In genomic region chr2:25335971-25336370, GRCh38 we compare ENCODE assay signal across 23 cellular contexts. TPM values are rescaled to one million over a fixed set of nuclear protein-coding genes. Genes with fewer than 3 reads are reported as not detected.
DNase-seq lines count a peak whose midpoint lies in the region; ATAC-seq, FAIRE-seq and TF ChIP-seq lines count a peak whose summit lies in the region.
"Had no signal": no experiment of that assay in that cellular context is flagged by ENCODE, and none has a peak within 500 bp of the region (broad histone marks: within the 10 kb centered on the region; RNA-seq: fewer than 3 reads in every experiment).

No MANE protein-coding gene starts in this region.

- H4K20me1 ChIP-seq in BLaER1 treated with 17β-estradiol and CSF1 and Interleukin-3, amounts not matched to agents 10 nM and 100 nM: peaks cover 83 to 96% (median 94%) of the 10 kb centered on the region in 11 experiments

- no peak for TF ChIP-seq CTCF in gastrocnemius medialis (IDR thresholded peaks at IDR 0.05 in 4 of 5, conservative IDR thresholded peaks at IDR 0.05 in 1 of 5)
- TF ChIP-seq CTCF in kidney (IDR thresholded peaks at IDR 0.05; ENCODE audit: borderline replicate concordance, extremely low read depth, insufficient read depth): no peak

- H3K4me1 Mint-ChIP-seq in CD4-positive, alpha-beta memory T cell: peaks cover 53 to 88% (median 71%) of the 10 kb centered on the region in 4 donors

- CTCF ChIA-PET in CD4-positive, alpha-beta memory T cell (lab: Charles Lee; ENCODE audit: partially characterized antibody): interaction anchor here (1.2 to 6.2 kb wide), 3 partner anchors 13 to 60 kb away, joined by 3 to 28 read pairs (median 7); no protein-coding TSS in a partner anchor

- peak overlapping the region in 3 of 11 experiments; percentile 11 to 38 (median 30); a peak in 2 of 22 replicates for H3K9ac ChIP-seq in BLaER1 treated with 17β-estradiol and CSF1 and Interleukin-3, amounts not matched to agents 10 nM and 100 nM
- no peak overlapping the region for H3K9ac ChIP-seq in kidney (ENCODE audit: low read length in 2 of 2)

- H3K27me3 ChIP-seq in BLaER1 treated with 17β-estradiol and CSF1 and Interleukin-3, amounts not matched to agents 10 nM and 100 nM: no peaks in the 10 kb centered on the region
- no peaks in the 10 kb centered on the region for H3K27me3 ChIP-seq in CD4-positive, alpha-beta memory T cell (ENCODE audit: insufficient read depth, low read length)
- H3K27me3 ChIP-seq in gastrocnemius medialis: no peaks in the 10 kb centered on the region
- H3K27me3 ChIP-seq: body of pancreas, MG63, transverse colon had no signal

- POLR2A ChIA-PET in CD4-positive, alpha-beta memory T cell (lab: Charles Lee; ENCODE audit: partially characterized antibody): interaction anchor here (1.6 to 4.8 kb wide), 6 partner anchors 13 to 60 kb away, joined by 5 to 21 read pairs (median 12); no protein-coding TSS in a partner anchor

- H3K27ac Mint-ChIP-seq in CD4-positive, alpha-beta memory T cell: peak overlapping the region in 6 of 7 donors; percentile 15 to 87 (median 48)

- no peak for TF ChIP-seq POLR2A in gastrocnemius medialis (IDR thresholded peaks at IDR 0.05)

- intact Hi-C loops in CD4-positive, alpha-beta memory T cell (cut with micrococcal nuclease): no loop called here
- intact Hi-C loops in gastrocnemius medialis (cut with DNase I; ENCODE audit: low total_unique reads): loop anchor here (2.0 kb wide), 1 partner anchor 19 kb away; no protein-coding TSS in a partner anchor
- intact Hi-C loops in kidney (cut with DNase I): no loop called here

- H3K36me3 Mint-ChIP-seq in CD4-positive, alpha-beta memory T cell: peaks cover 4 to 13% of the 10 kb centered on the region in 2 donors
- H3K36me3 Mint-ChIP-seq: WTC11 had no signal

- H3K4me1 ChIP-seq in BLaER1 treated with 17β-estradiol and CSF1 and Interleukin-3, amounts not matched to agents 10 nM and 100 nM: peaks cover 75 to 89% (median 83%) of the 10 kb centered on the region in 10 experiments
- H3K4me1 ChIP-seq in CD4-positive, alpha-beta memory T cell (ENCODE audit: insufficient read depth, low read length): peaks cover 70% of the 10 kb centered on the region
- H3K4me1 ChIP-seq in gastrocnemius medialis: peaks cover 84 to 91% of the 10 kb centered on the region in 2 donors
- H3K4me1 ChIP-seq in kidney (ENCODE audit: control insufficient read depth in 1 of 2, insufficient read depth in 1 of 2, low read depth in 1 of 2, low read length in 2 of 2): peaks cover 0 to 33% of the 10 kb centered on the region in 2 donors

- no peaks in the 10 kb centered on the region for H3K9me3 ChIP-seq in BLaER1 treated with 17β-estradiol and CSF1 and Interleukin-3, amounts not matched to agents 10 nM and 100 nM (replicated peaks in 1 of 11)
- no peaks in the 10 kb centered on the region for H3K9me3 ChIP-seq in CD4-positive, alpha-beta memory T cell (ENCODE audit: control insufficient read depth in 1 of 2, low read length in 2 of 2)
- H3K9me3 ChIP-seq in gastrocnemius medialis (no peaks in the 10 kb centered on the region), kidney (ENCODE audit: control insufficient read depth in 1 of 2, low read length in 2 of 2) (no peaks in the 10 kb centered on the region)
- H3K9me3 ChIP-seq: body of pancreas, MG63, transverse colon had no signal

- H3K9me3 Mint-ChIP-seq in CD4-positive, alpha-beta memory T cell: no peaks in the 10 kb centered on the region
- H3K9me3 Mint-ChIP-seq: H9, WTC11 had no signal

- H3K27ac ChIP-seq in BLaER1 treated with 17β-estradiol and CSF1 and Interleukin-3, amounts not matched to agents 10 nM and 100 nM: no peak overlapping the region
- no peak overlapping the region for H3K27ac ChIP-seq in CD4-positive, alpha-beta memory T cell (ENCODE audit: low read depth, low read length)
- H3K27ac ChIP-seq in gastrocnemius medialis: peak overlapping the region; percentile 70 to 98 (median 85)
- no peak overlapping the region for H3K27ac ChIP-seq in kidney (ENCODE audit: low read depth in 2 of 2, low read length in 2 of 2)
- H3K27ac ChIP-seq: body of pancreas, transverse colon had no signal

- in situ Hi-C loops in gastrocnemius medialis (cut with MboI; ENCODE audit: low sequenced_read_pairs in 4 of 4): no loop called here

- no peaks in the 10 kb centered on the region for H3K27me3 Mint-ChIP-seq in CD4-positive, alpha-beta memory T cell

- FAIRE-seq in kidney (lab: Jason Lieb, UNC): no peak

- ATAC-seq in gastrocnemius medialis: no peak
- ATAC-seq: body of pancreas; stimulated activated naive CD8-positive, alpha-beta T cell treated with anti-CD3 and anti-CD28 coated beads, Interleukin-15, Interleukin-2, amounts not matched to agents 100 U/mL and 50 U/mL, for 24 hours had no signal

- H3K4me2 ChIP-seq in BLaER1 treated with 17β-estradiol and CSF1 and Interleukin-3, amounts not matched to agents 10 nM and 100 nM: peak overlapping the region; percentile 12 to 91 (median 54); a peak in 19 of 22 replicates

- DNase-seq in CD4-positive, alpha-beta memory T cell: no peak
- DNase-seq in ecto neural progenitor cell (ENCODE audit: low spot score) (peak; percentile 46), gastrocnemius medialis (no peak), kidney (no peak), UCSD-AML1 (lab: John Stamatoyannopoulos, UW; ENCODE audit: unreplicated experiment) (no peak), HPDE6-E6E7 (ENCODE audit: extremely low spot score) (no peak)
- DNase-seq: activated CD4-positive, alpha-beta T cell treated with anti-CD3 and anti-CD28 coated beads, Interleukin-2, amount 50 U/mL, for 4 hours; activated effector memory CD4-positive, alpha-beta T cell treated with anti-CD3 and anti-CD28 coated beads, Interleukin-2, amount 50 U/mL, for 16 hours; body of pancreas; COR-L47; DND-41; effector CD8-positive, alpha-beta T cell; H9; MG63; NCI-H2081 treated with DMSO at 0.1 percent for 48 hours; NCI-H345; NCI-H774; stimulated activated CD4-positive, alpha-beta T cell treated with anti-CD3 and anti-CD28 coated beads, Interleukin-12 subunit alpha, Interleukin-12 subunit beta, amount 100 ng/mL, for 4 hours; stimulated activated CD4-positive, alpha-beta T cell treated with anti-CD3 and anti-CD28 coated beads, Interleukin-4, amount 100 ng/mL, for 4 hours; stimulated activated naive CD8-positive, alpha-beta T cell treated with anti-CD3 and anti-CD28 coated beads, Interleukin-15, Interleukin-2, amounts not matched to agents 100 U/mL and 50 U/mL, for 24 hours; transverse colon had no signal

- peak overlapping the region in 2 of 8 donors; percentile 27 to 71 for H3K4me3 Mint-ChIP-seq in CD4-positive, alpha-beta memory T cell
- H3K4me3 Mint-ChIP-seq: WTC11 had no signal

- no peak overlapping the region for H3K4me3 ChIP-seq in BLaER1 treated with 17β-estradiol and CSF1 and Interleukin-3, amounts not matched to agents 10 nM and 100 nM
- no peak overlapping the region for H3K4me3 ChIP-seq in CD4-positive, alpha-beta memory T cell (ENCODE audit: low read length in 2 of 2)
- no peak overlapping the region for H3K4me3 ChIP-seq in gastrocnemius medialis
- H3K4me3 ChIP-seq in kidney (ENCODE audit: low read length in 2 of 2): no peak overlapping the region
- H3K4me3 ChIP-seq: body of pancreas, MG63, transverse colon had no signal

- H3K36me3 ChIP-seq in BLaER1 treated with 17β-estradiol and CSF1 and Interleukin-3, amounts not matched to agents 10 nM and 100 nM: peaks cover 0 to 11% (median 0%) of the 10 kb centered on the region in 11 experiments; a peak in 4 of 22 replicates
- H3K36me3 ChIP-seq in CD4-positive, alpha-beta memory T cell (ENCODE audit: insufficient read depth, low read length): no peaks in the 10 kb centered on the region
- H3K36me3 ChIP-seq in gastrocnemius medialis (no peaks in the 10 kb centered on the region), kidney (ENCODE audit: control insufficient read depth in 1 of 2, insufficient read depth in 2 of 2, low read length in 2 of 2) (no peaks in the 10 kb centered on the region)
- H3K36me3 ChIP-seq: MG63, transverse colon had no signal

RNA-seq across cellular contexts. Expression of gene DNMT3A, which starts 5.8 kb away (rescaled TPM):
- 10 to 100 TPM; 62.2 to 71.6 TPM for total RNA-seq in CD4-positive, alpha-beta memory T cell
- polyA plus RNA-seq in CD4-positive, alpha-beta memory T cell: 10 to 100 TPM in 1 of 2 donors, 1 to 10 TPM in 1; 7.5 to 14.6 TPM
- 10 to 100 TPM in 1 of 4 donors, 1 to 10 TPM in 3; 5.9 to 14.1 (median 8.0) TPM for total RNA-seq in gastrocnemius medialis
- 31.4 TPM for total RNA-seq in kidney
- polyA plus RNA-seq in kidney (ENCODE audit: insufficient read depth, low read depth, low replicate concordance): 6.5 TPM

Comparison
In these comparisons a context has a peak if more than half of its experiments do, and no peak if none do; other contexts are left out.
1. H3K27ac ChIP-seq: peak in gastrocnemius medialis (4 of 4); none in BLaER1 treated with 17β-estradiol and CSF1 and Interleukin-3, amounts not matched to agents 10 nM and 100 nM (0 of 11), CD4-positive, alpha-beta memory T cell (single experiment) and kidney (0 of 2).